ENCODE assay signal across 10 cellular contexts in the genomic region with DNA sequence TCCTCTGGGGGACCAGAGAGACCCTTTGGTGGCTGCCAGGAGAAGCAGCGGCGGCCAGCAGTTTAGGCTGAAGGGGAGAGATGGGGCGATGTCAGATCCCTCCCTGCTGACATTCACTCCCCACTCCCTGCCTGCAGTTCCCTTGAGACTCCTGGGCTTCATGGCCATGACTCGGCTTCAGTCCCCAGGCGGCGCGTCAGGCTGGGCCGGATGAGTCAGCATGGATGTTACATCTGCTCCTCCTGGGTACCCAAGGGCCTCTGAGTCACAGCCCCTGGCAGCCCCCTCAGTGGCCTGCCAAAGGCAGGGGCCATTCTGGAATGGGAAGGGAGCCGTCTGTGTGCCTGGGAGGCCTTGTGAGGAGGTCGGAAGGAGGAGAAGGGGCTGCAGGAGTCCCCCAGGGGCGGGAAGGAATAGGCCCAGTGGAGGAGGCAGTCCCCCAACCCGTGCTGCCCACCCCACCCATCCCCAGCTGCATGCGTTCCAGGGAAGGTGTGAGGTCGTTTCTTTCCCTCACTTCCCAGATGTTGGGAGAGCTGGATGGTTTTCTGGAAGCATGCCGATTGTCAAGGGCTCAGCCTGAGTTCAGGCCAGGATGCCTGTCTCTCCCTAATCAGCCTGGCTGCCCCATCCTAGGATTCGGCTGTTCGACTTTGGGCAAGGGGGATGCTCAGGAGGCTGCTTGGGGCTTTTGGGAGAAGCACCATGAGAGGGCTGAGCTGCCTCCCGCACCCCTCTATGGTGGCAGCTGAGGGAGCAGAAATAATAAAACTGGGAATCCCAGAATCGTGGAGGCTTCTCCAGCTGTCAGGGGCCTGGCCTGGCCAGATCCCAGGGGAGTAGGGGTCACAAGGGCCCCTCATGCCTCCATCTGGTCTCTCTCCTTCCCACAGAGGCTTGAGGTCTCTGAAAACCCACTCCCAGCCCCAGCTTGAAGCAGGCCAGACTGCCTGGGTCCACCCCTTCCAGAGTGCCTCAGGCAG. TPM values are rescaled to one million over a fixed set of nuclear protein-coding genes. Genes with fewer than 3 reads are reported as not detected.
DNase-seq lines count a peak whose midpoint lies in the region; ATAC-seq and TF ChIP-seq lines count a peak whose summit lies in the region.
"Had no signal": no experiment of that assay in that cellular context is flagged by ENCODE, and none has a peak within 500 bp of the region (broad histone marks: within the 10 kb centered on the region; RNA-seq: fewer than 3 reads in every experiment).

No MANE protein-coding gene starts in this region.

- H3K27ac Mint-ChIP-seq in activated CD4-positive, alpha-beta T cell treated with anti-CD3 and anti-CD28 coated beads for 36 hours = no peak overlapping the region
- H3K27ac Mint-ChIP-seq in endothelial cell (ENCODE audit: unreplicated experiment) = no peak overlapping the region
- H3K27ac Mint-ChIP-seq: CD4-positive, CD25-positive, alpha-beta regulatory T cell had no signal

- H3K36me3 Mint-ChIP-seq in activated CD4-positive, alpha-beta T cell treated with anti-CD3 and anti-CD28 coated beads for 36 hours (ENCODE audit: low read depth) = no peaks in the 10 kb centered on the region
- H3K36me3 Mint-ChIP-seq in endothelial cell (ENCODE audit: low read depth, unreplicated experiment) = no peaks in the 10 kb centered on the region
- H3K36me3 Mint-ChIP-seq: CD4-positive, CD25-positive, alpha-beta regulatory T cell; IgD-negative memory B cell had no signal

- no peaks in the 10 kb centered on the region for H3K9me3 Mint-ChIP-seq in activated CD4-positive, alpha-beta T cell treated with anti-CD3 and anti-CD28 coated beads for 36 hours (ENCODE audit: low read depth)
- no peaks in the 10 kb centered on the region for H3K9me3 Mint-ChIP-seq in endothelial cell (ENCODE audit: unreplicated experiment)
- H3K9me3 Mint-ChIP-seq: CD4-positive, CD25-positive, alpha-beta regulatory T cell; IgD-negative memory B cell had no signal

- no peaks in the 10 kb centered on the region for H3K4me1 Mint-ChIP-seq in activated CD4-positive, alpha-beta T cell treated with anti-CD3 and anti-CD28 coated beads for 36 hours
- no peaks in the 10 kb centered on the region for H3K4me1 Mint-ChIP-seq in endothelial cell (ENCODE audit: unreplicated experiment)
- H3K4me1 Mint-ChIP-seq: CD4-positive, CD25-positive, alpha-beta regulatory T cell had no signal

- H3K4me1 ChIP-seq in fibroblast of lung (ENCODE audit: control insufficient read depth, extremely low read depth, insufficient read depth, low read length) = peaks cover 13% of the 10 kb centered on the region
- H3K4me1 ChIP-seq in skeletal muscle satellite cell (ENCODE audit: control insufficient read depth, insufficient read depth, low read length) = peaks cover 14% of the 10 kb centered on the region

- no peak overlapping the region for H2AFZ ChIP-seq in fibroblast of lung (ENCODE audit: low read length)

- H3K27me3 ChIP-seq in fibroblast of lung (ENCODE audit: control insufficient read depth, insufficient read depth, low read length) (peaks cover 2% of the 10 kb centered on the region), skeletal muscle satellite cell (ENCODE audit: control insufficient read depth, insufficient read depth, low read length) (peaks cover 28% of the 10 kb centered on the region)

- H4K20me1 ChIP-seq in fibroblast of lung (ENCODE audit: control insufficient read depth, extremely low read depth, insufficient read depth, low read length) = no peaks in the 10 kb centered on the region

- H3K9ac ChIP-seq in fibroblast of lung (ENCODE audit: insufficient read depth, low read length) (no peak overlapping the region), skeletal muscle satellite cell (ENCODE audit: low read depth, low read length) (no peak overlapping the region)

- no peak for ATAC-seq in activated CD4-positive, alpha-beta T cell treated with anti-CD3 and anti-CD28 coated beads for 36 hours
- no peak for ATAC-seq in GM18498 (IDR thresholded peaks at IDR 0.05; ENCODE audit: unreplicated experiment)

- peak overlapping the region; percentile 19 for H3K27ac ChIP-seq in fibroblast of lung (ENCODE audit: insufficient read depth, low read length)

- no peak overlapping the region for H3K4me3 Mint-ChIP-seq in activated CD4-positive, alpha-beta T cell treated with anti-CD3 and anti-CD28 coated beads for 36 hours
- no peak overlapping the region for H3K4me3 Mint-ChIP-seq in endothelial cell (ENCODE audit: unreplicated experiment)
- H3K4me3 Mint-ChIP-seq: CD4-positive, CD25-positive, alpha-beta regulatory T cell; IgD-negative memory B cell had no signal

- CTCF ChIA-PET in activated CD4-positive, alpha-beta T cell treated with anti-CD3 and anti-CD28 coated beads for 36 hours (lab: Charles Lee) = no interaction called here

- H3K27me3 Mint-ChIP-seq in activated CD4-positive, alpha-beta T cell treated with anti-CD3 and anti-CD28 coated beads for 36 hours = peaks cover 21% of the 10 kb centered on the region
- peaks cover 14% of the 10 kb centered on the region for H3K27me3 Mint-ChIP-seq in endothelial cell (ENCODE audit: unreplicated experiment)

- H3K4me2 ChIP-seq in fibroblast of lung (ENCODE audit: extremely low read depth, insufficient read depth, low read length) (peak overlapping the region; percentile 49), skeletal muscle satellite cell (ENCODE audit: low read length) (peak overlapping the region; percentile 34)

- H3K36me3 ChIP-seq in fibroblast of lung (ENCODE audit: control insufficient read depth, insufficient read depth, low read length) (no peaks in the 10 kb centered on the region), skeletal muscle satellite cell (ENCODE audit: insufficient read depth, low read length) (no peaks in the 10 kb centered on the region)

- H3K4me3 ChIP-seq in fibroblast of lung (replicated peaks in 1 of 4; ENCODE audit: control extremely low read depth in 1 of 4, insufficient read depth in 1 of 4, low read depth in 3 of 4, low read length in 4 of 4) (no peak overlapping the region), skeletal muscle satellite cell (ENCODE audit: low read length) (no peak overlapping the region)

- intact Hi-C loops in activated CD4-positive, alpha-beta T cell treated with anti-CD3 and anti-CD28 coated beads for 36 hours (cut with DNase I, micrococcal nuclease) = no loop called here

- DNase-seq in activated CD4-positive, alpha-beta T cell treated with anti-CD3 and anti-CD28 coated beads for 36 hours = peak; percentile 40
- DNase-seq in activated CD4-positive, alpha-beta T cell treated with anti-CD3 and anti-CD28 coated beads, Interleukin-2, amount 50 U/mL, for 1 hour = no peak
- peak; percentile 55 for DNase-seq in NOMO-1 treated with DMSO at 0.1 percent for 48 hours (lab: John Stamatoyannopoulos, UW; ENCODE audit: unreplicated experiment)
- DNase-seq in fibroblast of lung (ENCODE audit: low read depth in 2 of 2) = peak; percentile 83 to 89
- no peak for DNase-seq in endothelial cell (ENCODE audit: low spot score)
- no peak for DNase-seq in NCI-H345 treated with DMSO at 0.1 percent for 48 hours (lab: John Stamatoyannopoulos, UW; ENCODE audit: unreplicated experiment)
- DNase-seq: CD4-positive, CD25-positive, alpha-beta regulatory T cell had no signal

- TF ChIP-seq CTCF in fibroblast of lung (conservative IDR thresholded peaks at IDR 0.05 in 1 of 2, IDR thresholded peaks at IDR 0.05 in 1 of 2; ENCODE audit: low read depth in 1 of 2, low read length in 2 of 2) = no peak
- no peak for TF ChIP-seq CTCF in endothelial cell (IDR thresholded peaks at IDR 0.05; ENCODE audit: unreplicated experiment)

- POLR2A ChIA-PET in activated CD4-positive, alpha-beta T cell treated with anti-CD3 and anti-CD28 coated beads for 36 hours (lab: Charles Lee) = no interaction called here

- no peaks in the 10 kb centered on the region for H3K79me2 ChIP-seq in fibroblast of lung (ENCODE audit: control insufficient read depth, insufficient read depth, low read length)

- no peaks in the 10 kb centered on the region for H3K9me3 ChIP-seq in fibroblast of lung (ENCODE audit: control insufficient read depth, insufficient read depth, low read depth, low read length)
- H3K9me3 ChIP-seq in skeletal muscle satellite cell (replicated peaks; ENCODE audit: low read length) = no peaks in the 10 kb centered on the region

RNA-seq across cellular contexts. Expression of gene RHBDL3, which starts 9.7 kb away (rescaled TPM):
- total RNA-seq in activated CD4-positive, alpha-beta T cell treated with anti-CD3 and anti-CD28 coated beads for 36 hours = under 1 TPM in 1 of 2 experiments, not detected in 1; 0.09 TPM
- total RNA-seq in fibroblast of lung (0.17 and 0.26 TPM in 2 replicates), endothelial cell (ENCODE audit: unreplicated experiment) (1.7 TPM)
- polyA plus RNA-seq in fibroblast of lung = 0.36 and 0.43 TPM in 2 replicates
- polyA plus RNA-seq in fibroblast of lung (2012) = 0.45 and 0.62 TPM in 2 replicates
- 0.19 and 2.0 TPM in 2 replicates for polyA minus RNA-seq in fibroblast of lung (ENCODE audit: low replicate concordance)
- not detected in 2 replicates for total RNA-seq in skeletal muscle satellite cell (2012; rRNA removed)
- total RNA-seq: CD4-positive, CD25-positive, alpha-beta regulatory T cell had no signal
- polyA plus RNA-seq: CD4-positive, CD25-positive, alpha-beta regulatory T cell; IgD-negative memory B cell had no signal

Comparison
In these comparisons a context has a peak if more than half of its experiments do, and no peak if none do; other contexts are left out.
1. DNase-seq: peak in activated CD4-positive, alpha-beta T cell treated with anti-CD3 and anti-CD28 coated beads for 36 hours (single experiment), NOMO-1 treated with DMSO at 0.1 percent for 48 hours (single experiment) and fibroblast of lung (2 of 2); none in activated CD4-positive, alpha-beta T cell treated with anti-CD3 and anti-CD28 coated beads, Interleukin-2, amount 50 U/mL, for 1 hour (single experiment), endothelial cell (single experiment) and NCI-H345 treated with DMSO at 0.1 percent for 48 hours (single experiment).